Comparison of ENCODE assay signal across 8 cellular contexts in genomic region chr11:30128269-30128932, GRCh38.
DNase-seq lines count a peak whose midpoint lies in the region; ATAC-seq and TF ChIP-seq lines count a peak whose summit lies in the region.

No MANE protein-coding gene starts in this region.

- TF ChIP-seq CTCF in natural killer cell (IDR thresholded peaks at IDR 0.05) (peak; percentile 31), NB4 (IDR thresholded peaks at IDR 0.05; ENCODE audit: low read depth, low read length) (peak; percentile 62), chondrocyte (IDR thresholded peaks at IDR 0.05) (peak; percentile 83), neural crest cell (conservative IDR thresholded peaks at IDR 0.05) (peak; percentile 76)

- TF ChIP-seq POLR2A in NB4 (IDR thresholded peaks at IDR 0.05; ENCODE audit: extremely low read depth, insufficient read length): no peak

- intact Hi-C loops in natural killer cell (cut with micrococcal nuclease): no loop called here

- H3K27me3 Mint-ChIP-seq in natural killer cell (ENCODE audit: low read depth in 2 of 2) (peaks cover 5 to 12% of the 10 kb centered on the region in 2 donors), chondrocyte (ENCODE audit: low read depth) (peaks cover 23% of the 10 kb centered on the region), neural crest cell (ENCODE audit: low read depth) (no peaks in the 10 kb centered on the region)
- H3K27me3 Mint-ChIP-seq in natural killer cell treated with Interleukin-12 subunit alpha and Interleukin-12 subunit beta and Interleukin-15 and Interleukin-18, amount 100 ng/mL, for 72 hours: peaks cover 0 to 8% of the 10 kb centered on the region in 2 donors

- H3K27ac Mint-ChIP-seq in natural killer cell (no peak overlapping the region), chondrocyte (ENCODE audit: unreplicated experiment) (no peak overlapping the region), neural crest cell (ENCODE audit: unreplicated experiment) (no peak overlapping the region)
- H3K27ac Mint-ChIP-seq in natural killer cell treated with Interleukin-12 subunit alpha and Interleukin-12 subunit beta and Interleukin-15 and Interleukin-18, amount 100 ng/mL, for 72 hours: no peak overlapping the region

- no peak overlapping the region for H3K4me3 ChIP-seq in NB4 (ENCODE audit: low read depth, low read length)

- H3K9me3 Mint-ChIP-seq in natural killer cell (no peaks in the 10 kb centered on the region), chondrocyte (ENCODE audit: low read depth) (no peaks in the 10 kb centered on the region), neural crest cell (no peaks in the 10 kb centered on the region)
- H3K9me3 Mint-ChIP-seq in natural killer cell treated with Interleukin-12 subunit alpha and Interleukin-12 subunit beta and Interleukin-15 and Interleukin-18, amount 100 ng/mL, for 72 hours: no peaks in the 10 kb centered on the region

- H3K36me3 Mint-ChIP-seq in natural killer cell (no peaks in the 10 kb centered on the region), chondrocyte (ENCODE audit: low read depth) (no peaks in the 10 kb centered on the region), neural crest cell (ENCODE audit: low read depth) (no peaks in the 10 kb centered on the region)
- no peaks in the 10 kb centered on the region for H3K36me3 Mint-ChIP-seq in natural killer cell treated with Interleukin-12 subunit alpha and Interleukin-12 subunit beta and Interleukin-15 and Interleukin-18, amount 100 ng/mL, for 72 hours

- H3K4me3 Mint-ChIP-seq in natural killer cell (no peak overlapping the region), chondrocyte (ENCODE audit: unreplicated experiment) (no peak overlapping the region), neural crest cell (no peak overlapping the region)
- H3K4me3 Mint-ChIP-seq in natural killer cell treated with Interleukin-12 subunit alpha and Interleukin-12 subunit beta and Interleukin-15 and Interleukin-18, amount 100 ng/mL, for 72 hours: no peak overlapping the region

- DNase-seq in natural killer cell: no peak
- DNase-seq in natural killer cell treated with Interleukin-12 subunit alpha and Interleukin-12 subunit beta and Interleukin-15 and Interleukin-18, amount 100 ng/mL, for 72 hours (ENCODE audit: low spot score): no peak
- DNase-seq in NB4 (ENCODE audit: low read depth): peak; percentile 26
- DNase-seq in chondrocyte (ENCODE audit: low spot score): no peak
- DNase-seq in neural crest cell (ENCODE audit: low read depth, low spot score): no peak
- DNase-seq in stimulated activated naive CD4-positive, alpha-beta T cell treated with Interleukin-2 at 50 U/mL for 16 hours (lab: John Stamatoyannopoulos, UW): no peak

- peaks cover 0 to 5% of the 10 kb centered on the region in 2 donors for H3K4me1 Mint-ChIP-seq in natural killer cell
- no peaks in the 10 kb centered on the region for H3K4me1 Mint-ChIP-seq in natural killer cell treated with Interleukin-12 subunit alpha and Interleukin-12 subunit beta and Interleukin-15 and Interleukin-18, amount 100 ng/mL, for 72 hours (ENCODE audit: low read depth in 2 of 2)
- no peaks in the 10 kb centered on the region for H3K4me1 Mint-ChIP-seq in chondrocyte (ENCODE audit: low read depth)
- no peaks in the 10 kb centered on the region for H3K4me1 Mint-ChIP-seq in neural crest cell

- ATAC-seq in natural killer cell (no peak), HG03571 (IDR thresholded peaks at IDR 0.05; ENCODE audit: unreplicated experiment) (no peak), GM19467 (IDR thresholded peaks at IDR 0.05; ENCODE audit: unreplicated experiment) (no peak)
- ATAC-seq in natural killer cell treated with Interleukin-12 subunit alpha and Interleukin-12 subunit beta and Interleukin-15 and Interleukin-18, amount 100 ng/mL, for 72 hours: no peak

Comparison
In these comparisons a context has a peak if more than half of its experiments do, and no peak if none do; other contexts are left out.
1. CTCF ChIP-seq: peak in every context shown above with its lines; median percentile 83 in chondrocyte; 76 in neural crest cell; 62 in NB4; 31 in natural killer cell.